Comparison of ENCODE assay signal across 15 cellular contexts in the genomic region with DNA sequence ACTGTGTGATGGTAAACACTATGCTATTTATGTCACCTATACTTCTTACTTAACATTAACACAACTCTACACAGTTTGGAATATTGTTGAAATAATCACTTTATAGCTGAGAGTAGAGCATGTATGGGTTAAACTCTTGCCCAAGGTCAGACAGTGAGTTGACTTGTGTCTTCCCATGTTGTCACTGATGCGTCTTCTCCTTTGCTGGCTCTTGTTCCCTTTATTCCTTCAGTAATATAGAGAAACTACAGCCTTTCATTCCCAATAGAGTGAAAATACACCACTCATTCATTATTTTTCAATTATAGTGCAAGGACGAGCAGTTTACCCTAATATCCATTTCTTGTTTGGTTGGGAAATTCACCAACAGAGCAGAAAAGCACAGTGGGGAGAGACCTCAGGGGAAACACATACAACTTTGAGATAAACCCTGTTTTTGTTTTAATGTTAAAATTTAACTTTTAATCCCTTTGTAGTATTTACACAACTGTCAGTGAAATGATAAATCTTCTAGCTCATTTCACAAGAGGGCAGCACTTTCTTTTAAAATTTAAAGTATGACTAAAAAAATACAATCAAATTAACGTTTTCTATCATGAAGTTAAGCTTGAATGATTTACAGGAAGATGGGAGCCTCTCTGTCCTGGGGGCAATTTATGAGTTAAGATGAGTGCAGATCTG.
DNase-seq lines count a peak whose midpoint lies in the region; ATAC-seq and TF ChIP-seq lines count a peak whose summit lies in the region.
"Had no signal": no experiment of that assay in that cellular context is flagged by ENCODE, and none has a peak within 500 bp of the region (broad histone marks: within the 10 kb centered on the region; RNA-seq: fewer than 3 reads in every experiment).

No MANE protein-coding gene starts in this region.

- H3K36me3 ChIP-seq in HCT116 (ENCODE audit: control insufficient read depth in 1 of 2, insufficient read depth in 2 of 2, low read length in 2 of 2) (no peaks in the 10 kb centered on the region), RWPE2 (ENCODE audit: low read depth) (no peaks in the 10 kb centered on the region)

- H3K9me2 ChIP-seq in HCT116 (ENCODE audit: insufficient read depth), result no peaks in the 10 kb centered on the region

- ATAC-seq in HCT116, result no peak
- no peak for ATAC-seq in RWPE2 (ENCODE audit: low read depth)
- ATAC-seq in foreskin keratinocyte, result no peak
- no peak for ATAC-seq in GM18505 (IDR thresholded peaks at IDR 0.05; ENCODE audit: unreplicated experiment)
- no peak for ATAC-seq in HG03342 (IDR thresholded peaks at IDR 0.05; ENCODE audit: unreplicated experiment)
- ATAC-seq: activated CD4-positive, CD25-positive, alpha-beta regulatory T cell treated with anti-CD3 and anti-CD28 coated beads, Interleukin-2, amount 50 U/mL, for 24 hours had no signal

- DNase-seq in HCT116 (ENCODE audit: low read depth, low spot score), result no peak
- DNase-seq in RWPE2 (ENCODE audit: low spot score), result no peak
- no peak for DNase-seq in foreskin keratinocyte
- no peak for DNase-seq in progenitor cell of endocrine pancreas (ENCODE audit: low spot score, unreplicated experiment)
- DNase-seq in RPMI8226, result no peak
- DNase-seq in GM03348 (ENCODE audit: low spot score), result no peak
- DNase-seq: activated naive CD8-positive, alpha-beta T cell treated with anti-CD3 and anti-CD28 coated beads, Interleukin-2, amount 10 ng/mL, durations not matched to agents 7 days and 5 days; C1 segment of cervical spinal cord; NCI-H2029 treated with DMSO at 0.1 percent for 48 hours; NCI-H526 had no signal

- CTCF ChIA-PET in HCT116 (lab: Charles Lee), result interaction anchor here (0.7 to 2.0 kb wide), 9 partner anchors 10 to 548 kb away, joined by 3 to 6 read pairs (median 3); no protein-coding TSS in a partner anchor

- no peaks in the 10 kb centered on the region for H4K20me1 ChIP-seq in HCT116 (ENCODE audit: insufficient read depth)

- no peaks in the 10 kb centered on the region for H3K79me2 ChIP-seq in HCT116 (ENCODE audit: insufficient read depth, low read length)

- intact Hi-C loops in HCT116 (cut with micrococcal nuclease), result loop anchor here (1.0 to 5.0 kb wide), 2 partner anchors 283 to 379 kb away; no protein-coding TSS in a partner anchor

- RAD21 ChIA-PET in HCT116 (lab: Charles Lee; ENCODE audit: low non-redundant PET in 1 of 2, low total read pairs in 2 of 2, uncharacterized antibody in 2 of 2, unreplicated experiment in 2 of 2), result interaction anchor here in 1 of 2 experiments (0.6 kb wide), 1 partner anchor 9 kb away, joined by 3 read pairs; no protein-coding TSS in a partner anchor

- H3K27me3 Mint-ChIP-seq in progenitor cell of endocrine pancreas, result no peaks in the 10 kb centered on the region
- H3K27me3 Mint-ChIP-seq: activated naive CD8-positive, alpha-beta T cell treated with anti-CD3 and anti-CD28 coated beads, Interleukin-2, amount 10 ng/mL, durations not matched to agents 7 days and 5 days; central memory CD8-positive, alpha-beta T cell; stimulated activated naive CD8-positive, alpha-beta T cell treated with anti-CD3 and anti-CD28 coated beads, Interleukin-15, Interleukin-2, amounts not matched to agents 100 ng/mL and 50 ng/mL, for 24 hours had no signal

- H3K27me3 ChIP-seq in HCT116 (ENCODE audit: insufficient read depth, low read length) (no peaks in the 10 kb centered on the region), RWPE2 (ENCODE audit: insufficient read depth, poor library complexity, severe bottlenecking) (no peaks in the 10 kb centered on the region), foreskin keratinocyte (no peaks in the 10 kb centered on the region)

- no peak overlapping the region for H3K4me2 ChIP-seq in HCT116 (ENCODE audit: low read length)

- H3K36me3 Mint-ChIP-seq in progenitor cell of endocrine pancreas (ENCODE audit: insufficient read depth), result peaks cover 9% of the 10 kb centered on the region

- TF ChIP-seq CTCF in HCT116 (IDR thresholded peaks at IDR 0.05 in 2 of 3, conservative IDR thresholded peaks at IDR 0.05 in 1 of 3; ENCODE audit: borderline replicate concordance in 1 of 3, insufficient read depth in 1 of 3, low read depth in 2 of 3, low read length in 2 of 3) (peak in 2 of 3 experiments; percentile 20 to 51; a peak in 1 of 6 replicates), RWPE2 (IDR thresholded peaks at IDR 0.05; ENCODE audit: poor library complexity, severe bottlenecking) (peak; percentile 42), foreskin keratinocyte (conservative IDR thresholded peaks at IDR 0.05) (peak; percentile 35), progenitor cell of endocrine pancreas (IDR thresholded peaks at IDR 0.05; ENCODE audit: unreplicated experiment) (no peak)

- POLR2A ChIA-PET in HCT116 (lab: Charles Lee), result interaction anchor here (1.0 kb wide), 1 partner anchor 275 kb away, joined by 3 read pairs; no protein-coding TSS in a partner anchor

- H3K9me3 Mint-ChIP-seq in progenitor cell of endocrine pancreas (ENCODE audit: low read depth), result peaks cover 4% of the 10 kb centered on the region
- H3K9me3 Mint-ChIP-seq: central memory CD8-positive, alpha-beta T cell had no signal

- TF ChIP-seq POLR2A in HCT116 (IDR thresholded peaks at IDR 0.05; ENCODE audit: borderline replicate concordance, extremely low read depth, insufficient read depth, insufficient read length) (no peak), GM18505 (IDR thresholded peaks at IDR 0.05; ENCODE audit: borderline replicate concordance, extremely low read depth, insufficient read depth, insufficient read length) (no peak)

- H3K4me1 Mint-ChIP-seq in progenitor cell of endocrine pancreas (ENCODE audit: low read depth), result peaks cover 59% of the 10 kb centered on the region

- no peaks in the 10 kb centered on the region for H3K9me3 ChIP-seq in HCT116 (ENCODE audit: control insufficient read depth in 1 of 2, insufficient read depth in 1 of 2, low read depth in 1 of 2, low read length in 2 of 2)
- H3K9me3 ChIP-seq in RWPE2 (ENCODE audit: severe bottlenecking), result peaks cover 4% of the 10 kb centered on the region

- no peak overlapping the region for H2AFZ ChIP-seq in HCT116 (ENCODE audit: low read depth, low read length, poor library complexity, severe bottlenecking)

- H3K4me3 Mint-ChIP-seq in progenitor cell of endocrine pancreas (ENCODE audit: low read depth), result peak overlapping the region; percentile 38
- H3K4me3 Mint-ChIP-seq: activated naive CD8-positive, alpha-beta T cell treated with anti-CD3 and anti-CD28 coated beads, Interleukin-2, amount 10 ng/mL, durations not matched to agents 7 days and 5 days; central memory CD8-positive, alpha-beta T cell; stimulated activated naive CD8-positive, alpha-beta T cell treated with anti-CD3 and anti-CD28 coated beads, Interleukin-15, Interleukin-2, amounts not matched to agents 100 ng/mL and 50 ng/mL, for 24 hours had no signal

- TF ChIP-seq RAD21 in HCT116 (IDR thresholded peaks at IDR 0.05; ENCODE audit: low read depth), result peak; percentile 71

- BruUV-seq in HCT116 (replicated peaks; lab: Mats Ljungman, UMichigan), result no TSS peak

- H3K4me1 ChIP-seq in HCT116 (ENCODE audit: control insufficient read depth in 1 of 2, insufficient read depth in 2 of 2, low read length in 2 of 2), result peaks cover 0 to 8% of the 10 kb centered on the region in 2 experiments; a peak in 2 of 4 replicates
- H3K4me1 ChIP-seq in RWPE2 (ENCODE audit: insufficient read depth, poor library complexity, severe bottlenecking), result no peaks in the 10 kb centered on the region
- no peaks in the 10 kb centered on the region for H3K4me1 ChIP-seq in foreskin keratinocyte

- H3K27ac Mint-ChIP-seq in progenitor cell of endocrine pancreas, result peak overlapping the region; percentile 89
- H3K27ac Mint-ChIP-seq: activated naive CD8-positive, alpha-beta T cell treated with anti-CD3 and anti-CD28 coated beads, Interleukin-2, amount 10 ng/mL, durations not matched to agents 7 days and 5 days had no signal

- no peak overlapping the region for H3K9ac ChIP-seq in HCT116 (ENCODE audit: low read length)

- H3K4me3 ChIP-seq in HCT116 (replicated peaks in 1 of 2; ENCODE audit: low read depth in 1 of 2, low read length in 2 of 2) (no peak overlapping the region), RWPE2 (ENCODE audit: severe bottlenecking) (no peak overlapping the region)

- H3K27ac ChIP-seq in HCT116 (ENCODE audit: low read depth, low read length) (no peak overlapping the region), RWPE2 (ENCODE audit: poor library complexity, severe bottlenecking) (no peak overlapping the region), foreskin keratinocyte (no peak overlapping the region)

TF ChIP-seq in HCT116, 20 proteins besides CTCF, POLR2A, EP300 and RAD21:
- no peak for TF ChIP-seq JUND (IDR thresholded peaks at IDR 0.05)
- no peak for TF ChIP-seq YY1 (IDR thresholded peaks at IDR 0.05; ENCODE audit: extremely low read depth, insufficient replicate concordance, low read depth, low read length)
- no peak for TF ChIP-seq FOSL1 (IDR thresholded peaks at IDR 0.05; ENCODE audit: low read depth)
- TF ChIP-seq, protein P1, sequence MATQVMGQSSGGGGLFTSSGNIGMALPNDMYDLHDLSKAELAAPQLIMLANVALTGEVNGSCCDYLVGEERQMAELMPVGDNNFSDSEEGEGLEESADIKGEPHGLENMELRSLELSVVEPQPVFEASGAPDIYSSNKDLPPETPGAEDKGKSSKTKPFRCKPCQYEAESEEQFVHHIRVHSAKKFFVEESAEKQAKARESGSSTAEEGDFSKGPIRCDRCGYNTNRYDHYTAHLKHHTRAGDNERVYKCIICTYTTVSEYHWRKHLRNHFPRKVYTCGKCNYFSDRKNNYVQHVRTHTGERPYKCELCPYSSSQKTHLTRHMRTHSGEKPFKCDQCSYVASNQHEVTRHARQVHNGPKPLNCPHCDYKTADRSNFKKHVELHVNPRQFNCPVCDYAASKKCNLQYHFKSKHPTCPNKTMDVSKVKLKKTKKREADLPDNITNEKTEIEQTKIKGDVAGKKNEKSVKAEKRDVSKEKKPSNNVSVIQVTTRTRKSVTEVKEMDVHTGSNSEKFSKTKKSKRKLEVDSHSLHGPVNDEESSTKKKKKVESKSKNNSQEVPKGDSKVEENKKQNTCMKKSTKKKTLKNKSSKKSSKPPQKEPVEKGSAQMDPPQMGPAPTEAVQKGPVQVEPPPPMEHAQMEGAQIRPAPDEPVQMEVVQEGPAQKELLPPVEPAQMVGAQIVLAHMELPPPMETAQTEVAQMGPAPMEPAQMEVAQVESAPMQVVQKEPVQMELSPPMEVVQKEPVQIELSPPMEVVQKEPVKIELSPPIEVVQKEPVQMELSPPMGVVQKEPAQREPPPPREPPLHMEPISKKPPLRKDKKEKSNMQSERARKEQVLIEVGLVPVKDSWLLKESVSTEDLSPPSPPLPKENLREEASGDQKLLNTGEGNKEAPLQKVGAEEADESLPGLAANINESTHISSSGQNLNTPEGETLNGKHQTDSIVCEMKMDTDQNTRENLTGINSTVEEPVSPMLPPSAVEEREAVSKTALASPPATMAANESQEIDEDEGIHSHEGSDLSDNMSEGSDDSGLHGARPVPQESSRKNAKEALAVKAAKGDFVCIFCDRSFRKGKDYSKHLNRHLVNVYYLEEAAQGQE (IDR thresholded peaks at IDR 0.05; ENCODE audit: low read depth), result no peak
TF ChIP-seq in HCT116: peak in this region for 0.
